18 cellular contexts compared by ENCODE assay signal in the genomic region with DNA sequence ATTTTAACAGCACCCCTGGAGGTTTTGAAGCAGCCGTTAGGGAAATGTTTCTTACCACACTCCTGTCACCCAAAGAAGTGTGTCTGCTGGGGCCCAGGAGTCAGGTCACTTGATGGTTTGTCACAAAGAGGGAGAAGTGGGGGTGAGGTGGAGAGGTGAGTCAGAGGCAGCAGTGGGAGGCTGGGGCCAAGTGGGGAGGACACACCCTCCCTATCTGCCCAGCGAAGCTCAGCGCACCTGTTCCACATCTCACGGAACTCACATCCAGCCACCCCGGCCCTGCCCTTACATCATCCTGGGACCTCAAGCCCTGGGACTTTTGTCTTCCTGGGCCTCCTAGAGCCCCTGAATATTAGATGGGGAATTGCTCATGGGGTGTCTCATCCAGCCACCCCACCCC.
A peak's percentile ranks its signal among the peaks of the same experiment; 100 is the strongest.
DNase-seq lines count a peak whose midpoint lies in the region; ATAC-seq and TF ChIP-seq lines count a peak whose summit lies in the region.
"Had no signal": no experiment of that assay in that cellular context is flagged by ENCODE, and none has a peak within 500 bp of the region (broad histone marks: within the 10 kb centered on the region; RNA-seq: fewer than 3 reads in every experiment).

No MANE protein-coding gene starts in this region.

- H2BK12ac ChIP-seq in mesenchymal stem cell (ENCODE audit: low read length in 2 of 2), result no peak overlapping the region

- DNase-seq in Calu3 (peak; percentile 40), RPMI8226 (peak; percentile 42), left lung (peak in 1 of 2 donors; percentile 49), upper lobe of right lung (no peak), mesenchymal stem cell (no peak), germinal center (ENCODE audit: low spot score) (no peak), right atrium auricular region (ENCODE audit: low spot score) (no peak)
- DNase-seq: CD8-positive, alpha-beta T cell; DMS79 treated with DMSO at 0.1 percent for 48 hours; IMR-90; Karpas-422; NCI-H1417 treated with DMSO at 0.1 percent for 48 hours; NCI-H187 treated with DMSO at 0.1 percent for 48 hours; NCI-H226; NCI-H524 treated with DMSO at 0.1 percent for 48 hours; Peyer's patch; SK-N-SH had no signal

- H3K9me3 Mint-ChIP-seq in Calu3 (ENCODE audit: low read depth, unreplicated experiment), result peaks cover 3% of the 10 kb centered on the region
- H3K9me3 Mint-ChIP-seq: CD8-positive, alpha-beta T cell had no signal

- peak; percentile 82 for ATAC-seq in left lung
- peak; percentile 45 for ATAC-seq in upper lobe of right lung
- ATAC-seq: CD8-positive, alpha-beta T cell had no signal

- H2BK5ac ChIP-seq in mesenchymal stem cell (ENCODE audit: low read depth, low read length, poor library complexity, severe bottlenecking), result no peak overlapping the region

- peaks cover 0 to 4% of the 10 kb centered on the region in 2 donors for H3K4me1 ChIP-seq in left lung
- H3K4me1 ChIP-seq in upper lobe of right lung, result peaks cover 6% of the 10 kb centered on the region
- no peaks in the 10 kb centered on the region for H3K4me1 ChIP-seq in mesenchymal stem cell (ENCODE audit: control insufficient read depth, insufficient read depth, low read depth, low read length)
- H3K4me1 ChIP-seq in right atrium auricular region, result no peaks in the 10 kb centered on the region
- H3K4me1 ChIP-seq: Peyer's patch had no signal

- no peak overlapping the region for H4K91ac ChIP-seq in mesenchymal stem cell (ENCODE audit: low read length)

- no peaks in the 10 kb centered on the region for H3K36me3 Mint-ChIP-seq in Calu3 (ENCODE audit: insufficient read depth, unreplicated experiment)
- H3K36me3 Mint-ChIP-seq: CD8-positive, alpha-beta T cell had no signal

- H3K27ac ChIP-seq in left lung, result no peak overlapping the region
- no peak overlapping the region for H3K27ac ChIP-seq in upper lobe of right lung
- H3K27ac ChIP-seq in mesenchymal stem cell (ENCODE audit: low read length, poor library complexity, severe bottlenecking), result no peak overlapping the region
- no peak overlapping the region for H3K27ac ChIP-seq in right atrium auricular region
- H3K27ac ChIP-seq: HL-60, Peyer's patch had no signal

- peaks cover 64% of the 10 kb centered on the region for H3K27me3 Mint-ChIP-seq in Calu3 (ENCODE audit: unreplicated experiment)

- no peak overlapping the region for H3K4me3 Mint-ChIP-seq in Calu3 (ENCODE audit: low read depth, unreplicated experiment)
- H3K4me3 Mint-ChIP-seq: CD8-positive, alpha-beta T cell had no signal

- H2BK15ac ChIP-seq in mesenchymal stem cell (ENCODE audit: low read depth, poor library complexity, severe bottlenecking), result no peak overlapping the region

- H2BK120ac ChIP-seq in mesenchymal stem cell (ENCODE audit: low read depth, low read length), result no peak overlapping the region

- H3K9me3 ChIP-seq in left lung (no peaks in the 10 kb centered on the region), upper lobe of right lung (no peaks in the 10 kb centered on the region), mesenchymal stem cell (ENCODE audit: control insufficient read depth, low read length) (peaks cover 7% of the 10 kb centered on the region), right atrium auricular region (no peaks in the 10 kb centered on the region)
- H3K9me3 ChIP-seq: Peyer's patch, SK-N-SH had no signal

- CTCF ChIA-PET in Calu3 (lab: Charles Lee), result interaction anchor here (0.6 to 0.8 kb wide), 2 partner anchors 21 to 86 kb away, joined by 3 to 5 read pairs; no protein-coding TSS in a partner anchor

- TF ChIP-seq CTCF in Calu3 (IDR thresholded peaks at IDR 0.05; ENCODE audit: unreplicated experiment) (no peak), left lung (IDR thresholded peaks at IDR 0.05) (no peak), upper lobe of right lung (IDR thresholded peaks at IDR 0.05) (no peak), right atrium auricular region (IDR thresholded peaks at IDR 0.05) (no peak)

- H3K4ac ChIP-seq in mesenchymal stem cell (ENCODE audit: low read depth in 1 of 2, low read length in 2 of 2), result no peak overlapping the region

- no peak overlapping the region for H4K8ac ChIP-seq in mesenchymal stem cell (ENCODE audit: low read length)

- no peaks in the 10 kb centered on the region for H3K36me3 ChIP-seq in left lung
- H3K36me3 ChIP-seq in upper lobe of right lung, result no peaks in the 10 kb centered on the region
- no peaks in the 10 kb centered on the region for H3K36me3 ChIP-seq in mesenchymal stem cell (ENCODE audit: control insufficient read depth in 1 of 2, insufficient read depth in 2 of 2, low read depth in 1 of 2, low read length in 2 of 2)
- no peaks in the 10 kb centered on the region for H3K36me3 ChIP-seq in right atrium auricular region
- H3K36me3 ChIP-seq: Peyer's patch had no signal

- WGBS in mesenchymal stem cell, result 94% methylated on average over 3 of the region's 5 CpGs

- intact Hi-C loops in Calu3 (cut with micrococcal nuclease; ENCODE audit: unreplicated experiment), result no loop called here
- intact Hi-C loops in left lung (cut with DNase I), result no loop called here
- intact Hi-C loops in upper lobe of right lung (cut with DNase I), result no loop called here

- no peak overlapping the region for H3K4me2 ChIP-seq in mesenchymal stem cell (ENCODE audit: low read length, poor library complexity, severe bottlenecking)
- H3K4me2 ChIP-seq: SK-N-SH had no signal

- H3K14ac ChIP-seq in mesenchymal stem cell (ENCODE audit: low read length in 2 of 2), result no peak overlapping the region

- no peak overlapping the region for H3K23ac ChIP-seq in mesenchymal stem cell (ENCODE audit: low read length in 2 of 2)

- no peak overlapping the region for H3K4me3 ChIP-seq in left lung
- no peak overlapping the region for H3K4me3 ChIP-seq in upper lobe of right lung
- no peak overlapping the region for H3K4me3 ChIP-seq in mesenchymal stem cell (ENCODE audit: insufficient read depth in 1 of 2, low read depth in 1 of 2, low read length in 2 of 2)
- H3K4me3 ChIP-seq in right atrium auricular region, result no peak overlapping the region
- H3K4me3 ChIP-seq: Peyer's patch had no signal

- no peak overlapping the region for H3K27ac Mint-ChIP-seq in Calu3 (ENCODE audit: unreplicated experiment)
- H3K27ac Mint-ChIP-seq: CD8-positive, alpha-beta T cell had no signal

- H2AK5ac ChIP-seq in mesenchymal stem cell (ENCODE audit: low read length, severe bottlenecking), result no peak overlapping the region

- peaks cover 0 to 6% of the 10 kb centered on the region in 2 donors for H3K27me3 ChIP-seq in left lung
- no peaks in the 10 kb centered on the region for H3K27me3 ChIP-seq in upper lobe of right lung
- H3K27me3 ChIP-seq in mesenchymal stem cell (ENCODE audit: control insufficient read depth in 1 of 2, insufficient read depth in 1 of 2, low read length in 2 of 2), result peaks cover 64 to 70% of the 10 kb centered on the region in 2 experiments
- H3K27me3 ChIP-seq in right atrium auricular region, result no peaks in the 10 kb centered on the region
- H3K27me3 ChIP-seq: Peyer's patch had no signal

- H3K18ac ChIP-seq in mesenchymal stem cell (ENCODE audit: low read depth in 1 of 2, low read length in 2 of 2), result no peak overlapping the region

- BruUV-seq in Calu3 (replicated peaks; lab: Mats Ljungman, UMichigan), result no TSS peak

- no peak overlapping the region for H2AFZ ChIP-seq in mesenchymal stem cell (ENCODE audit: low read depth, low read length)

- H3K79me1 ChIP-seq in mesenchymal stem cell (replicated peaks; ENCODE audit: low read length, poor library complexity, severe bottlenecking), result no peaks in the 10 kb centered on the region

- no peak overlapping the region for H3K9ac ChIP-seq in mesenchymal stem cell (ENCODE audit: low read length)
- H3K9ac ChIP-seq: SK-N-SH had no signal

- peaks cover 7% of the 10 kb centered on the region for H3K4me1 Mint-ChIP-seq in Calu3 (ENCODE audit: low read depth, unreplicated experiment)

Comparison
In these comparisons a context has a peak if more than half of its experiments do, and no peak if none do; other contexts are left out.
1. DNase-seq: peak in Calu3 (single experiment) and RPMI8226 (single experiment); none in upper lobe of right lung (single experiment), mesenchymal stem cell (single experiment), germinal center (single experiment) and right atrium auricular region (single experiment).